Comparison of ENCODE assay signal across 10 cellular contexts in the genomic region with DNA sequence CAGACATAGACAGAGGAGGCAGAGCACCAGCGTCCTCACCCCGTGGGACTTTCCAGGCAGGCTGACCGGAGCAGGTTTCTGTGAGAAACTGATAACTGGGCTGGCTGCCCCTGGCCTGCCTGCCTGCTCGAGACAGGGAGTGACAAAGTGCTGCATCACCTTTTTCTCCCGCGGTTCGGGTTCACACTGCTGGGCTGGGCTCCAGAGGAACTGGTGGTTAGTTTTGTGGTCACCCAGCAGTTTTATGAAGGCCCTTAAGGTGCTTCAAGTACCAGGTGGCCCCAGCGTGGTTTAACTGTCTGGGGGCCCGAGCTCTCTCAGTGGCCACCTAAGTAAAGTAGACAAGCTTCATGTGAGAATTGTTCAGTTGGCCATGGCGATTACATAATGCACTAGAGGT.
DNase-seq lines count a peak whose midpoint lies in the region; ATAC-seq and TF ChIP-seq lines count a peak whose summit lies in the region.
"Had no signal": no experiment of that assay in that cellular context is flagged by ENCODE, and none has a peak within 500 bp of the region (broad histone marks: within the 10 kb centered on the region; RNA-seq: fewer than 3 reads in every experiment).

No MANE protein-coding gene starts in this region.

- H3K4me1 Mint-ChIP-seq in activated CD8-positive, alpha-beta memory T cell treated with anti-CD3 and anti-CD28 coated beads, Interleukin-2, amount 10 ng/mL, durations not matched to agents 7 days and 5 days = peaks cover 58% of the 10 kb centered on the region

- H3K36me3 ChIP-seq in GM06990 (ENCODE audit: control insufficient read depth, insufficient read depth, low read length) = no peaks in the 10 kb centered on the region
- H3K36me3 ChIP-seq in esophagus muscularis mucosa = no peaks in the 10 kb centered on the region

- no peaks in the 10 kb centered on the region for H3K9me3 Mint-ChIP-seq in activated CD8-positive, alpha-beta memory T cell treated with anti-CD3 and anti-CD28 coated beads, Interleukin-2, amount 10 ng/mL, durations not matched to agents 7 days and 5 days (ENCODE audit: low read depth)

- WGBS in esophagus muscularis mucosa = 67% methylated on average over 6 of the region's 10 CpGs

- H3K4me3 ChIP-seq in GM06990 (replicated peaks; ENCODE audit: low read depth, low read length) = no peak overlapping the region
- H3K4me3 ChIP-seq in esophagus muscularis mucosa = no peak overlapping the region

- intact Hi-C loops in esophagus muscularis mucosa (cut with DNase I) = no loop called here
- intact Hi-C loops in posterior vena cava (cut with DNase I) = no loop called here

- peak; percentile 51 for ATAC-seq in HG03521 (IDR thresholded peaks at IDR 0.05; ENCODE audit: unreplicated experiment)
- peak; percentile 83 for ATAC-seq in activated CD8-positive, alpha-beta memory T cell treated with anti-CD3 and anti-CD28 coated beads, Interleukin-2, amount 10 ng/mL, durations not matched to agents 7 days and 5 days

- CTCF ChIA-PET in activated CD8-positive, alpha-beta memory T cell treated with anti-CD3 and anti-CD28 coated beads, Interleukin-2, amount 10 ng/mL, durations not matched to agents 7 days and 5 days (lab: Charles Lee) = interaction anchor here (1.1 to 2.5 kb wide), 3 partner anchors 8 to 58 kb away, joined by 6 to 12 read pairs (median 11); no protein-coding TSS in a partner anchor

- no peaks in the 10 kb centered on the region for H3K27me3 ChIP-seq in GM06990 (replicated peaks; ENCODE audit: control insufficient read depth, insufficient read depth, low read length)
- peaks cover 0 to 13% (median 0%) of the 10 kb centered on the region in 4 donors for H3K27me3 ChIP-seq in esophagus muscularis mucosa

- no peaks in the 10 kb centered on the region for H3K27me3 Mint-ChIP-seq in activated CD8-positive, alpha-beta memory T cell treated with anti-CD3 and anti-CD28 coated beads, Interleukin-2, amount 10 ng/mL, durations not matched to agents 7 days and 5 days

- no peaks in the 10 kb centered on the region for H3K4me1 ChIP-seq in esophagus muscularis mucosa

- H3K4me3 Mint-ChIP-seq in activated CD8-positive, alpha-beta memory T cell treated with anti-CD3 and anti-CD28 coated beads, Interleukin-2, amount 10 ng/mL, durations not matched to agents 7 days and 5 days = peak overlapping the region; percentile 34

- no peaks in the 10 kb centered on the region for H3K9me3 ChIP-seq in esophagus muscularis mucosa

- peaks cover 5% of the 10 kb centered on the region for H3K36me3 Mint-ChIP-seq in activated CD8-positive, alpha-beta memory T cell treated with anti-CD3 and anti-CD28 coated beads, Interleukin-2, amount 10 ng/mL, durations not matched to agents 7 days and 5 days

- TF ChIP-seq CTCF in GM06990 (IDR thresholded peaks at IDR 0.05; ENCODE audit: insufficient read depth, low read length, poor library complexity, severe bottlenecking) (no peak), esophagus muscularis mucosa (IDR thresholded peaks at IDR 0.05) (no peak)

- H3K27ac Mint-ChIP-seq in activated CD8-positive, alpha-beta memory T cell treated with anti-CD3 and anti-CD28 coated beads, Interleukin-2, amount 10 ng/mL, durations not matched to agents 7 days and 5 days = peak overlapping the region; percentile 83

- no peak overlapping the region for H3K27ac ChIP-seq in esophagus muscularis mucosa (replicated peaks in 1 of 4)

- DNase-seq in GM06990 (ENCODE audit: extremely low read depth, insufficient read length) (peak; percentile 40), islet precursor cell (peak; percentile 56), globus pallidus (ENCODE audit: low spot score) (no peak), dermis blood vessel endothelial cell (no peak), esophagus muscularis mucosa (ENCODE audit: extremely low spot score) (no peak), posterior vena cava (ENCODE audit: low spot score) (no peak)
- DNase-seq in activated CD8-positive, alpha-beta memory T cell treated with anti-CD3 and anti-CD28 coated beads, Interleukin-2, amount 10 ng/mL, durations not matched to agents 7 days and 5 days = peak; percentile 89
- DNase-seq: hypothalamus, Karpas-422 had no signal

- no peak for TF ChIP-seq POLR2A in esophagus muscularis mucosa (IDR thresholded peaks at IDR 0.05; ENCODE audit: low read depth)

- no peak for TF ChIP-seq EP300 in esophagus muscularis mucosa (IDR thresholded peaks at IDR 0.05)

Comparison
In these comparisons a context has a peak if more than half of its experiments do, and no peak if none do; other contexts are left out.
1. DNase-seq: peak in GM06990 (single experiment), activated CD8-positive, alpha-beta memory T cell treated with anti-CD3 and anti-CD28 coated beads, Interleukin-2, amount 10 ng/mL, durations not matched to agents 7 days and 5 days (single experiment) and islet precursor cell (single experiment); none in globus pallidus (single experiment), dermis blood vessel endothelial cell (single experiment), esophagus muscularis mucosa (single experiment) and posterior vena cava (single experiment).